ENCODE assay signal across 18 cellular contexts in the genomic region with DNA sequence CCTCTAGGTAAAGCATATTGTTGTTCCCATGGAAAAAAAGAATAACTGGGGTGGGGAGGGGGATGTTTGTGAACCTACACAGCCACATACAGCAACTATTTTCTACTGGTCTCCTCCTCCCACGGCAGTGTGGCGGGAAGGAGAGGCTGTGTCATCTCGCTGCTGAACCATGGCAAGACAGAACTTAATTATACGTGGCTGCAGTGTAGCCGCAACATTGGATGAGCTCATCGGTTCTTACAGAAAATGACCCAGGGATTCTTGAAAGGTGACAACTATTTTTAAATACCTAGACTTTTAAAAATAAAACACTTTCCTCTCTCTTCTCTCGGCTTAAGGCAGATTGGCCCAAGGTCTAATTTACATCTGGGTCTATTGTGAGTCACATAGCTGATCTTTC. TPM values are rescaled to one million over a fixed set of nuclear protein-coding genes. Genes with fewer than 3 reads are reported as not detected.
"Had no signal": no experiment of that assay in that cellular context is flagged by ENCODE, and none has a peak within 500 bp of the region (broad histone marks: within the 10 kb centered on the region; RNA-seq: fewer than 3 reads in every experiment).

No MANE protein-coding gene starts in this region.

- H3K4me1 Mint-ChIP-seq: activated B cell treated with CpG ODN at 0.5 μM for 24 hours; activated naive CD8-positive, alpha-beta T cell treated with anti-CD3 and anti-CD28 coated beads for 36 hours; naive B cell; stimulated activated effector memory CD8-positive, alpha-beta T cell treated with anti-CD3 and anti-CD28 coated beads, Interleukin-12 subunit alpha, Interleukin-12 subunit beta, amount 100 ng/mL, for 72 hours had no signal

- H3K9me3 ChIP-seq: left ventricle myocardium inferior, pancreas, thoracic aorta had no signal

- H3K27me3 Mint-ChIP-seq: activated B cell treated with CpG ODN at 0.5 μM for 24 hours had no signal

- H3K4me3 ChIP-seq: heart left ventricle, left ventricle myocardium inferior, pancreas, thoracic aorta had no signal

- H3K9me3 Mint-ChIP-seq: activated CD8-positive, alpha-beta T cell treated with anti-CD3 and anti-CD28 coated beads for 36 hours; activated naive CD8-positive, alpha-beta T cell treated with anti-CD3 and anti-CD28 coated beads for 36 hours; stimulated activated effector memory CD8-positive, alpha-beta T cell treated with anti-CD3 and anti-CD28 coated beads, Interleukin-12 subunit alpha, Interleukin-12 subunit beta, amount 100 ng/mL, for 72 hours had no signal

- H3K4me3 Mint-ChIP-seq: activated B cell treated with CpG ODN at 0.5 μM for 24 hours; activated CD8-positive, alpha-beta T cell treated with anti-CD3 and anti-CD28 coated beads for 36 hours; activated naive CD8-positive, alpha-beta T cell treated with anti-CD3 and anti-CD28 coated beads for 36 hours; activated T-cell treated with anti-CD3 and anti-CD28 coated beads, Interleukin-2, amount 50 U/mL, for 72 hours; naive B cell; stimulated activated effector memory CD8-positive, alpha-beta T cell treated with anti-CD3 and anti-CD28 coated beads, Interleukin-12 subunit alpha, Interleukin-12 subunit beta, amount 100 ng/mL, for 72 hours had no signal

- H3K36me3 ChIP-seq: heart left ventricle, left ventricle myocardium inferior, pancreas, thoracic aorta had no signal

- DNase-seq: activated B cell treated with CpG ODN at 0.5 μM for 24 hours; activated CD4-positive, alpha-beta T cell treated with anti-CD3 and anti-CD28 coated beads for 48 hours; activated CD8-positive, alpha-beta T cell treated with anti-CD3 and anti-CD28 coated beads for 36 hours; activated gamma-delta T cell; activated naive CD8-positive, alpha-beta T cell treated with anti-CD3 and anti-CD28 coated beads for 36 hours; activated T-cell treated with anti-CD3 and anti-CD28 coated beads, Interleukin-2, amount 50 U/mL, for 72 hours; amygdala; foreskin melanocyte; heart left ventricle; left ventricle myocardium inferior; naive B cell; pancreas had no signal

- H3K36me3 Mint-ChIP-seq: activated naive CD8-positive, alpha-beta T cell treated with anti-CD3 and anti-CD28 coated beads for 36 hours; naive B cell; stimulated activated effector memory CD8-positive, alpha-beta T cell treated with anti-CD3 and anti-CD28 coated beads, Interleukin-12 subunit alpha, Interleukin-12 subunit beta, amount 100 ng/mL, for 72 hours had no signal

- H3K27me3 ChIP-seq: heart left ventricle, pancreas had no signal

- ATAC-seq: activated CD8-positive, alpha-beta T cell treated with anti-CD3 and anti-CD28 coated beads for 36 hours; activated T-cell treated with anti-CD3 and anti-CD28 coated beads, Interleukin-2, amount 50 U/mL, for 72 hours; heart left ventricle; pancreas; stimulated activated effector memory CD8-positive, alpha-beta T cell treated with anti-CD3 and anti-CD28 coated beads, Interleukin-12 subunit alpha, Interleukin-12 subunit beta, amount 100 ng/mL, for 72 hours had no signal

- H3K4me1 ChIP-seq: heart left ventricle, left ventricle myocardium inferior, pancreas had no signal

- H3K27ac ChIP-seq: epithelial cell of prostate, heart left ventricle, left ventricle myocardium inferior, pancreas, thoracic aorta had no signal

RNA-seq across cellular contexts. Expression of a gene that starts 19.8 kb away (rescaled TPM):
- total RNA-seq: activated B cell treated with CpG ODN at 0.5 μM for 24 hours; activated CD8-positive, alpha-beta T cell treated with anti-CD3 and anti-CD28 coated beads for 36 hours; activated naive CD8-positive, alpha-beta T cell treated with anti-CD3 and anti-CD28 coated beads for 36 hours; bronchial epithelial cell; dermis microvascular lymphatic vessel endothelial cell; mononuclear cell; thoracic aorta had no signal
